In genomic region chr17:61410555-61411089, GRCh38 we compare ENCODE assay signal across 8 cellular contexts. TPM values are rescaled to one million over a fixed set of nuclear protein-coding genes. Genes with fewer than 3 reads are reported as not detected.
DNase-seq lines count a peak whose midpoint lies in the region; ATAC-seq and TF ChIP-seq lines count a peak whose summit lies in the region.

No MANE protein-coding gene starts in this region.

- ATAC-seq in HG03460 (IDR thresholded peaks at IDR 0.05; ENCODE audit: unreplicated experiment) = no peak

- H3K4me1 ChIP-seq in HUES6 (ENCODE audit: control insufficient read depth, insufficient read depth, low read length) = peaks cover 5% of the 10 kb centered on the region

- peak overlapping the region; percentile 77 for H3K4me3 ChIP-seq in HUES6 (ENCODE audit: low read depth, low read length)
- peak overlapping the region in 58 of 59 donors; percentile 32 to 78 (median 63) for H3K4me3 ChIP-seq in dorsolateral prefrontal cortex

- no peak overlapping the region for H3K9ac ChIP-seq in HUES6 (ENCODE audit: low read length)

- H3K27me3 ChIP-seq in HUES6 (ENCODE audit: control insufficient read depth, insufficient read depth, low read length) (peaks cover 98% of the 10 kb centered on the region), dorsolateral prefrontal cortex (peaks cover 4 to 73% (median 57%) of the 10 kb centered on the region in 45 donors)

- no peaks in the 10 kb centered on the region for H3K36me3 ChIP-seq in HUES6 (ENCODE audit: control insufficient read depth, insufficient read depth, low read length)

- peak in 53 of 56 donors; percentile 24 to 74 (median 53) for TF ChIP-seq CTCF in dorsolateral prefrontal cortex (IDR thresholded peaks at IDR 0.05 in 54 of 56, conservative IDR thresholded peaks at IDR 0.05 in 2 of 56; ENCODE audit: low read depth in 1 of 56, partially characterized antibody in 56 of 56)

- H3K9me3 ChIP-seq in HUES6 (ENCODE audit: control insufficient read depth, insufficient read depth, low read depth, low read length) = no peaks in the 10 kb centered on the region

- H3K27ac ChIP-seq in HUES6 (ENCODE audit: low read depth, low read length) (no peak overlapping the region), dorsolateral prefrontal cortex (peak overlapping the region in 34 of 59 donors; percentile 5 to 86 (median 64))

- intact Hi-C loops in dorsolateral prefrontal cortex (cut with DNase I) = loop anchor here (2.0 to 10.0 kb wide), 3 partner anchors 424 to 688 kb away; no protein-coding TSS in a partner anchor

- DNase-seq in AML-193 (lab: John Stamatoyannopoulos, UW) (peak; percentile 28 to 43), dorsolateral prefrontal cortex (peak in 9 of 10 donors; percentile 40 to 80 (median 67)), medulla oblongata (ENCODE audit: extremely low spot score) (peak; percentile 75), GM19238 (ENCODE audit: insufficient read length, low spot score) (no peak)
- DNase-seq in activated CD4-positive, alpha-beta T cell treated with anti-CD3 and anti-CD28 coated beads, Interleukin-2, amount 50 U/mL, for 1 hour = peak; percentile 76
- DNase-seq in stimulated activated CD8-positive, alpha-beta memory T cell treated with anti-CD3 and anti-CD28 coated beads, Interleukin-12 subunit alpha, Interleukin-12 subunit beta, amount 100 ng/mL, for 4 hours (ENCODE audit: low read depth) = peak; percentile 53

RNA-seq across cellular contexts. Expression of gene TBX2, which starts 11.0 kb away (rescaled TPM):
- total RNA-seq in dorsolateral prefrontal cortex = 10 to 100 TPM in 12 of 120 experiments, 1 to 10 TPM in 108; 2.4 to 18.6 (median 6.0) TPM

RNA-seq across cellular contexts. Expression of gene TBX4, which starts 41.6 kb away (rescaled TPM):
- under 1 TPM in 1 of 120 experiments, not detected in 119; 0.35 TPM for total RNA-seq in dorsolateral prefrontal cortex
